13 cellular contexts compared by ENCODE assay signal in genomic region chr7:155670521-155670920, GRCh38. TPM values are rescaled to one million over a fixed set of nuclear protein-coding genes. Genes with fewer than 3 reads are reported as not detected.
A peak's percentile ranks its signal among the peaks of the same experiment; 100 is the strongest.
DNase-seq lines count a peak whose midpoint lies in the region; ATAC-seq and TF ChIP-seq lines count a peak whose summit lies in the region.
"Had no signal": no experiment of that assay in that cellular context is flagged by ENCODE, and none has a peak within 500 bp of the region (broad histone marks: within the 10 kb centered on the region; RNA-seq: fewer than 3 reads in every experiment).

No MANE protein-coding gene starts in this region.

- H3K9ac ChIP-seq in SK-N-MC (ENCODE audit: insufficient read length): no peak overlapping the region

- H3K9me3 ChIP-seq in SK-N-MC (ENCODE audit: low read depth, low read length): no peaks in the 10 kb centered on the region

- H3K27ac Mint-ChIP-seq in Calu3 (ENCODE audit: unreplicated experiment): no peak overlapping the region

- peaks cover 6% of the 10 kb centered on the region for H3K36me3 Mint-ChIP-seq in Calu3 (ENCODE audit: insufficient read depth, unreplicated experiment)

- BruUV-seq in Calu3 (replicated peaks; lab: Mats Ljungman, UMichigan): no TSS peak

- H3K27me3 Mint-ChIP-seq in Calu3 (ENCODE audit: unreplicated experiment): no peaks in the 10 kb centered on the region

- intact Hi-C loops in Right ventricle myocardium inferior (cut with DNase I): no loop called here
- intact Hi-C loops in left cardiac atrium (cut with DNase I): no loop called here
- intact Hi-C loops in left ventricle myocardium superior (cut with micrococcal nuclease): no loop called here
- intact Hi-C loops in Calu3 (cut with micrococcal nuclease; ENCODE audit: unreplicated experiment): no loop called here

- CTCF ChIA-PET in Calu3 (lab: Charles Lee): no interaction called here

- DNase-seq in Right ventricle myocardium inferior (ENCODE audit: missing footprints) (no peak), left cardiac atrium (no peak), SK-N-MC (ENCODE audit: low read depth, low spot score) (no peak), left ventricle myocardium superior (no peak), substantia nigra (lab: John Stamatoyannopoulos, UW) (peak in 5 of 49 donors; percentile 3 to 30 (median 16)), NOMO-1 treated with DMSO at 0.1 percent for 48 hours (lab: John Stamatoyannopoulos, UW; ENCODE audit: unreplicated experiment) (no peak), Calu3 (no peak)
- no peak for DNase-seq in stimulated activated CD4-positive, alpha-beta T cell treated with anti-CD3 and anti-CD28 coated beads, Interleukin-1b, Interleukin-23, amount 100 ng/mL, for 48 hours
- DNase-seq: activated gamma-delta T cell treated with Interleukin-2 at 50 U/mL for 16 hours; DND-41; NCI-H2107; stimulated activated CD4-positive, alpha-beta T cell treated with anti-CD3 and anti-CD28 coated beads, Interleukin-2, amount 100 ng/mL, for 48 hours had no signal

- no peaks in the 10 kb centered on the region for H3K9me3 Mint-ChIP-seq in Calu3 (ENCODE audit: low read depth, unreplicated experiment)

- peak overlapping the region; percentile 26 for H3K27ac ChIP-seq in SK-N-MC
- H3K27ac ChIP-seq in substantia nigra (ENCODE audit: low read depth, low read length, poor library complexity, severe bottlenecking): peak overlapping the region; percentile 19

- H3K4me1 Mint-ChIP-seq in Calu3 (ENCODE audit: low read depth, unreplicated experiment): peaks cover 7% of the 10 kb centered on the region

- no peak overlapping the region for H3K4me3 ChIP-seq in SK-N-MC
- H3K4me3 ChIP-seq: GM12878 had no signal

- no peak overlapping the region for H3K4me3 Mint-ChIP-seq in Calu3 (ENCODE audit: low read depth, unreplicated experiment)

- ATAC-seq in Right ventricle myocardium inferior: peak; percentile 31
- no peak for ATAC-seq in left cardiac atrium
- peak; percentile 45 for ATAC-seq in left ventricle myocardium superior

- no peak for TF ChIP-seq CTCF in Calu3 (IDR thresholded peaks at IDR 0.05; ENCODE audit: unreplicated experiment)

- H3K36me3 ChIP-seq in SK-N-MC (ENCODE audit: insufficient read depth, low read length): peaks cover 23% of the 10 kb centered on the region

RNA-seq across cellular contexts. Expression of gene RBM33, which starts 26.1 kb away (rescaled TPM):
- total RNA-seq in Right ventricle myocardium inferior: 36.1 TPM
- 10 to 100 TPM; 34.2 to 41.5 TPM for total RNA-seq in left cardiac atrium
- 37.8 TPM for total RNA-seq in left ventricle myocardium superior
- total RNA-seq in Calu3 (2022): 82.9 and 85.3 TPM in 2 replicates

Comparison
In these comparisons a context has a peak if more than half of its experiments do, and no peak if none do; other contexts are left out.
1. ATAC-seq: peak in Right ventricle myocardium inferior (single experiment) and left ventricle myocardium superior (single experiment); none in left cardiac atrium (0 of 2).